In the genomic region with DNA sequence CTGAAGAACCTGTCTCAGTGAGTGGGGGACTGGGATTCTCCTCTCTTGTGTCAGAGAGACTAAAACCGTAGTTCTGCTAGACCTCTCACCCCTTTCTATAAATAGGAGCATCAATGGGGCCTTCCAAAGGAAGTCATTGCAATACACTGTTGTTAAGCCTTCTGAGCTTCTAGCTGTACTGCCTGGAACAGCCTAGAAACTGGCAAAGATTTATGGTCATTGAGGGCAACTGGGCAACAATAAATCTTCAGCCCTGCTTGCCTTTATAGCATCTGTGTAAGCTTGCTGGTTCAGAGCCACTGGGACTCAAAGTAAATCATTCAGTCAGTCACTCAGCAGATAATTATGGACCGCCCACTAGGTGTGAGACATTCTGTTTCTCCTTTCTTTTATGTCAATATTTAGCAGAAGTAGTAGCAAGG, we compare ENCODE assay signal across 19 cellular contexts.
DNase-seq lines count a peak whose midpoint lies in the region; ATAC-seq and TF ChIP-seq lines count a peak whose summit lies in the region.
"Had no signal": no experiment of that assay in that cellular context is flagged by ENCODE, and none has a peak within 500 bp of the region (broad histone marks: within the 10 kb centered on the region; RNA-seq: fewer than 3 reads in every experiment).

No MANE protein-coding gene starts in this region.

- H3K9ac ChIP-seq in BLaER1 = no peak overlapping the region
- H3K9ac ChIP-seq in mucosa of rectum (ENCODE audit: low read depth in 1 of 2, low read length in 2 of 2) = peak overlapping the region in 1 of 2 donors; percentile 58

- H4K20me1 ChIP-seq in BLaER1 = no peaks in the 10 kb centered on the region

- H3K4me1 ChIP-seq in BLaER1 (peaks cover 13% of the 10 kb centered on the region), mucosa of rectum (ENCODE audit: control insufficient read depth in 2 of 2, insufficient read depth in 2 of 2, low read length in 2 of 2) (peaks cover 26 to 29% of the 10 kb centered on the region in 2 donors)
- H3K4me1 ChIP-seq: uterus had no signal

- H3K4me3 ChIP-seq in BLaER1 = no peak overlapping the region
- H3K4me3 ChIP-seq in fibroblast of mammary gland (ENCODE audit: control insufficient read depth, low read depth, low read length) = no peak overlapping the region
- H3K4me3 ChIP-seq in mucosa of rectum (ENCODE audit: low read length in 2 of 2) = no peak overlapping the region
- H3K4me3 ChIP-seq: skin epidermis, uterus had no signal

- peak overlapping the region; percentile 56 for H3K4me2 ChIP-seq in BLaER1

- ATAC-seq in HG03354 (IDR thresholded peaks at IDR 0.05; ENCODE audit: poor library complexity, severe bottlenecking, unreplicated experiment) (no peak), GM21825 (IDR thresholded peaks at IDR 0.05; ENCODE audit: unreplicated experiment) (no peak)
- ATAC-seq: activated CD8-positive, alpha-beta T cell treated with anti-CD3 and anti-CD28 coated beads, Interleukin-2, amount 10 ng/mL, durations not matched to agents 7 days and 5 days; activated naive CD8-positive, alpha-beta T cell treated with anti-CD3 and anti-CD28 coated beads, Interleukin-2, amount 50 U/mL, for 24 hours; PC-3; stimulated activated effector memory CD8-positive, alpha-beta T cell treated with anti-CD3 and anti-CD28 coated beads, Interleukin-12 subunit alpha, Interleukin-12 subunit beta, amount 100 ng/mL, for 72 hours had no signal

- no peak overlapping the region for H3K27ac ChIP-seq in BLaER1
- H3K27ac ChIP-seq in mucosa of rectum (ENCODE audit: low read depth in 2 of 2, low read length in 2 of 2) = peak overlapping the region; percentile 82 to 88
- H3K27ac ChIP-seq: neutrophil, skin epidermis, uterus had no signal

- peaks cover 17% of the 10 kb centered on the region for H3K9me3 ChIP-seq in BLaER1
- H3K9me3 ChIP-seq in mucosa of rectum (ENCODE audit: control insufficient read depth in 2 of 2, low read length in 2 of 2) = no peaks in the 10 kb centered on the region
- H3K9me3 ChIP-seq: neutrophil, uterus had no signal

- peak; percentile 38 for DNase-seq in NCI-H146 (lab: John Stamatoyannopoulos, UW)
- peak; percentile 34 for DNase-seq in fibroblast of mammary gland (ENCODE audit: low read depth)
- no peak for DNase-seq in effector CD4-positive, alpha-beta T cell
- no peak for DNase-seq in NCI-H2107 (lab: John Stamatoyannopoulos, UW)
- DNase-seq: activated CD8-positive, alpha-beta T cell treated with anti-CD3 and anti-CD28 coated beads, Interleukin-2, amount 10 ng/mL, durations not matched to agents 7 days and 5 days; activated naive CD8-positive, alpha-beta T cell treated with anti-CD3 and anti-CD28 coated beads, Interleukin-2, amount 50 U/mL, for 24 hours; Caco-2; foreskin fibroblast; HFFc6; NCI-H446 treated with DMSO at 0.1 percent for 48 hours; PC-3; uterus had no signal

- H3K36me3 ChIP-seq in BLaER1 (no peaks in the 10 kb centered on the region), mucosa of rectum (ENCODE audit: control insufficient read depth in 2 of 2, insufficient read depth in 2 of 2, low read length in 2 of 2) (no peaks in the 10 kb centered on the region)
- H3K36me3 ChIP-seq: neutrophil, uterus had no signal

- TF ChIP-seq CTCF in fibroblast of mammary gland (conservative IDR thresholded peaks at IDR 0.05; ENCODE audit: control insufficient read depth, insufficient read depth, low read depth, low read length) = no peak

- no peaks in the 10 kb centered on the region for H3K27me3 ChIP-seq in BLaER1
- H3K27me3 ChIP-seq in mucosa of rectum (ENCODE audit: control insufficient read depth in 2 of 2, insufficient read depth in 2 of 2, low read length in 2 of 2) = no peaks in the 10 kb centered on the region
- H3K27me3 ChIP-seq: neutrophil, uterus had no signal

Comparison
In these comparisons a context has a peak if more than half of its experiments do, and no peak if none do; other contexts are left out.
1. DNase-seq: peak in NCI-H146 (single experiment) and fibroblast of mammary gland (single experiment); none in effector CD4-positive, alpha-beta T cell (single experiment) and NCI-H2107 (single experiment).